16 cellular contexts compared by ENCODE assay signal in genomic region chr22:40243891-40244290, GRCh38.
DNase-seq lines count a peak whose midpoint lies in the region; ATAC-seq, FAIRE-seq and TF ChIP-seq lines count a peak whose summit lies in the region.
"Had no signal": no experiment of that assay in that cellular context is flagged by ENCODE, and none has a peak within 500 bp of the region (broad histone marks: within the 10 kb centered on the region; RNA-seq: fewer than 3 reads in every experiment).

No MANE protein-coding gene starts in this region.

- H3K9me3 Mint-ChIP-seq in activated T-cell treated with anti-CD3 and anti-CD28 coated beads, Interleukin-2, amount 50 U/mL, for 24 hours: no peaks in the 10 kb centered on the region
- H3K9me3 Mint-ChIP-seq in activated CD8-positive, alpha-beta T cell treated with anti-CD3 and anti-CD28 coated beads for 36 hours: no peaks in the 10 kb centered on the region
- H3K9me3 Mint-ChIP-seq in natural killer cell treated with Interleukin-12 subunit alpha and Interleukin-12 subunit beta and Interleukin-15 and Interleukin-18, amount 100 ng/mL, for 72 hours: no peaks in the 10 kb centered on the region

- CTCF ChIA-PET in activated CD8-positive, alpha-beta T cell treated with anti-CD3 and anti-CD28 coated beads for 36 hours (lab: Charles Lee): interaction anchor here (1.0 to 1.4 kb wide), 3 partner anchors 64 to 373 kb away, joined by 3 to 4 read pairs (median 3); no protein-coding TSS in a partner anchor

- ATAC-seq in activated CD8-positive, alpha-beta T cell treated with anti-CD3 and anti-CD28 coated beads for 36 hours: no peak
- ATAC-seq in natural killer cell treated with Interleukin-12 subunit alpha and Interleukin-12 subunit beta and Interleukin-15 and Interleukin-18, amount 100 ng/mL, for 72 hours: no peak
- ATAC-seq in GM21390 (IDR thresholded peaks at IDR 0.05; ENCODE audit: unreplicated experiment): no peak

- H3K9ac ChIP-seq in MM.1S (ENCODE audit: low read length): no peak overlapping the region

- H3K36me3 ChIP-seq in MM.1S (replicated peaks; ENCODE audit: insufficient read depth, low read length) (no peaks in the 10 kb centered on the region; the same call in 1 of the 2 replicates), tibial artery (peaks cover 4 to 20% (median 9%) of the 10 kb centered on the region in 3 donors)

- DNase-seq in activated T-cell treated with anti-CD3 and anti-CD28 coated beads, Interleukin-2, amount 50 U/mL, for 24 hours: no peak
- DNase-seq in activated T-cell treated with anti-CD3 and anti-CD28 coated beads, Interleukin-2, amount 50 U/mL, for 48 hours: no peak
- DNase-seq in MM.1S (peak; percentile 46), tibial artery (no peak), urothelium cell line (ENCODE audit: low spot score) (no peak)
- DNase-seq in activated CD8-positive, alpha-beta T cell treated with anti-CD3 and anti-CD28 coated beads for 36 hours: no peak
- no peak for DNase-seq in natural killer cell treated with Interleukin-12 subunit alpha and Interleukin-12 subunit beta and Interleukin-15 and Interleukin-18, amount 100 ng/mL, for 72 hours (ENCODE audit: low spot score)
- DNase-seq: activated effector memory CD4-positive, alpha-beta T cell treated with Interleukin-2 at 50 U/mL for 16 hours; glutamatergic neuron; Karpas-422; SHP77 treated with DMSO at 0.1 percent for 48 hours; stimulated activated CD4-positive, alpha-beta T cell treated with anti-CD3 and anti-CD28 coated beads, Interleukin-2, amount 100 ng/mL, for 48 hours; WERI-Rb-1 had no signal

- H3K4me2 ChIP-seq in MM.1S (ENCODE audit: low read depth, low read length): peak overlapping the region; percentile 44

- H3K4me1 ChIP-seq in MM.1S (ENCODE audit: low read length) (peaks cover 5% of the 10 kb centered on the region), tibial artery (peaks cover 0 to 13% (median 8%) of the 10 kb centered on the region in 4 donors)

- H3K9me3 ChIP-seq in MM.1S (replicated peaks; ENCODE audit: insufficient read depth, low read length) (no peaks in the 10 kb centered on the region), tibial artery (no peaks in the 10 kb centered on the region)

- intact Hi-C loops in activated CD8-positive, alpha-beta T cell treated with anti-CD3 and anti-CD28 coated beads for 36 hours (cut with micrococcal nuclease): loop anchor here (5.0 kb wide), 1 partner anchor 67 kb away; the partner anchor contains the start of gene TNRC6B
- intact Hi-C loops in tibial artery (cut with DNase I; ENCODE audit: low total_unique reads): no loop called here

- peak overlapping the region; percentile 37 for H3K27ac Mint-ChIP-seq in activated T-cell treated with anti-CD3 and anti-CD28 coated beads, Interleukin-2, amount 50 U/mL, for 24 hours
- peak overlapping the region; percentile 43 for H3K27ac Mint-ChIP-seq in activated CD8-positive, alpha-beta T cell treated with anti-CD3 and anti-CD28 coated beads for 36 hours
- H3K27ac Mint-ChIP-seq in natural killer cell treated with Interleukin-12 subunit alpha and Interleukin-12 subunit beta and Interleukin-15 and Interleukin-18, amount 100 ng/mL, for 72 hours: no peak overlapping the region

- H2AFZ ChIP-seq in MM.1S (ENCODE audit: low read length): no peak overlapping the region

- H3K27me3 ChIP-seq in MM.1S (replicated peaks; ENCODE audit: insufficient read depth, low read length): no peaks in the 10 kb centered on the region
- H3K27me3 ChIP-seq in tibial artery: no peaks in the 10 kb centered on the region

- POLR2A ChIA-PET in activated CD8-positive, alpha-beta T cell treated with anti-CD3 and anti-CD28 coated beads for 36 hours (lab: Charles Lee): interaction anchor here (0.6 to 1.2 kb wide), 3 partner anchors 66 to 137 kb away, joined by 4 to 7 read pairs (median 4); partner anchors contain the start of genes SGSM3 and TNRC6B

- H3K4me3 ChIP-seq in MM.1S (ENCODE audit: low read length): no peak overlapping the region
- H3K4me3 ChIP-seq in tibial artery: no peak overlapping the region

- H4K20me1 ChIP-seq in MM.1S (ENCODE audit: insufficient read depth, low read length): no peaks in the 10 kb centered on the region

- no peaks in the 10 kb centered on the region for H3F3A ChIP-seq in MM.1S (ENCODE audit: insufficient read depth, low read length)

- FAIRE-seq in urothelium cell line (lab: Jason Lieb, UNC): no peak
- FAIRE-seq: bronchial epithelial cell, GM12892 had no signal

- peaks cover 33% of the 10 kb centered on the region for H3K36me3 Mint-ChIP-seq in activated T-cell treated with anti-CD3 and anti-CD28 coated beads, Interleukin-2, amount 50 U/mL, for 24 hours (ENCODE audit: low read depth)
- peaks cover 23% of the 10 kb centered on the region for H3K36me3 Mint-ChIP-seq in activated CD8-positive, alpha-beta T cell treated with anti-CD3 and anti-CD28 coated beads for 36 hours (ENCODE audit: low read depth)
- H3K36me3 Mint-ChIP-seq in natural killer cell treated with Interleukin-12 subunit alpha and Interleukin-12 subunit beta and Interleukin-15 and Interleukin-18, amount 100 ng/mL, for 72 hours: no peaks in the 10 kb centered on the region

- H3K27ac ChIP-seq in MM.1S (ENCODE audit: low read length) (no peak overlapping the region; the same call in 1 of the 2 replicates), tibial artery (no peak overlapping the region)
- H3K27ac ChIP-seq: WERI-Rb-1 had no signal

- H3K27me3 Mint-ChIP-seq in activated T-cell treated with anti-CD3 and anti-CD28 coated beads, Interleukin-2, amount 50 U/mL, for 24 hours: no peaks in the 10 kb centered on the region
- H3K27me3 Mint-ChIP-seq in activated CD8-positive, alpha-beta T cell treated with anti-CD3 and anti-CD28 coated beads for 36 hours: no peaks in the 10 kb centered on the region
- H3K27me3 Mint-ChIP-seq in natural killer cell treated with Interleukin-12 subunit alpha and Interleukin-12 subunit beta and Interleukin-15 and Interleukin-18, amount 100 ng/mL, for 72 hours: no peaks in the 10 kb centered on the region

- H3K79me2 ChIP-seq in MM.1S (ENCODE audit: low read length): peaks cover 79% of the 10 kb centered on the region

- TF ChIP-seq CTCF in MM.1S (IDR thresholded peaks at IDR 0.05; ENCODE audit: low read length) (no peak), tibial artery (IDR thresholded peaks at IDR 0.05) (no peak)
- TF ChIP-seq CTCF in activated CD8-positive, alpha-beta T cell treated with anti-CD3 and anti-CD28 coated beads for 36 hours (IDR thresholded peaks at IDR 0.05): no peak

- H3K4me3 Mint-ChIP-seq in activated T-cell treated with anti-CD3 and anti-CD28 coated beads, Interleukin-2, amount 50 U/mL, for 24 hours: no peak overlapping the region
- H3K4me3 Mint-ChIP-seq in activated CD8-positive, alpha-beta T cell treated with anti-CD3 and anti-CD28 coated beads for 36 hours: no peak overlapping the region
- H3K4me3 Mint-ChIP-seq in natural killer cell treated with Interleukin-12 subunit alpha and Interleukin-12 subunit beta and Interleukin-15 and Interleukin-18, amount 100 ng/mL, for 72 hours: peak overlapping the region; percentile 44

- H3K4me1 Mint-ChIP-seq in activated T-cell treated with anti-CD3 and anti-CD28 coated beads, Interleukin-2, amount 50 U/mL, for 24 hours (ENCODE audit: low read depth): peaks cover 83% of the 10 kb centered on the region
- peaks cover 73% of the 10 kb centered on the region for H3K4me1 Mint-ChIP-seq in activated CD8-positive, alpha-beta T cell treated with anti-CD3 and anti-CD28 coated beads for 36 hours (ENCODE audit: low read depth)
- H3K4me1 Mint-ChIP-seq in natural killer cell treated with Interleukin-12 subunit alpha and Interleukin-12 subunit beta and Interleukin-15 and Interleukin-18, amount 100 ng/mL, for 72 hours (ENCODE audit: low read depth in 2 of 2): peaks cover 57 to 59% of the 10 kb centered on the region in 2 donors

- no peaks in the 10 kb centered on the region for H3K9me2 ChIP-seq in MM.1S (replicated peaks; ENCODE audit: insufficient read depth, low read length)

Comparison
In these comparisons a context has a peak if more than half of its experiments do, and no peak if none do; other contexts are left out.
1. H3K27ac Mint-ChIP-seq: peak in activated T-cell treated with anti-CD3 and anti-CD28 coated beads, Interleukin-2, amount 50 U/mL, for 24 hours (single experiment) and activated CD8-positive, alpha-beta T cell treated with anti-CD3 and anti-CD28 coated beads for 36 hours (single experiment); none in natural killer cell treated with Interleukin-12 subunit alpha and Interleukin-12 subunit beta and Interleukin-15 and Interleukin-18, amount 100 ng/mL, for 72 hours (0 of 2).